ENCODE assay signal across 17 cellular contexts in the genomic region with DNA sequence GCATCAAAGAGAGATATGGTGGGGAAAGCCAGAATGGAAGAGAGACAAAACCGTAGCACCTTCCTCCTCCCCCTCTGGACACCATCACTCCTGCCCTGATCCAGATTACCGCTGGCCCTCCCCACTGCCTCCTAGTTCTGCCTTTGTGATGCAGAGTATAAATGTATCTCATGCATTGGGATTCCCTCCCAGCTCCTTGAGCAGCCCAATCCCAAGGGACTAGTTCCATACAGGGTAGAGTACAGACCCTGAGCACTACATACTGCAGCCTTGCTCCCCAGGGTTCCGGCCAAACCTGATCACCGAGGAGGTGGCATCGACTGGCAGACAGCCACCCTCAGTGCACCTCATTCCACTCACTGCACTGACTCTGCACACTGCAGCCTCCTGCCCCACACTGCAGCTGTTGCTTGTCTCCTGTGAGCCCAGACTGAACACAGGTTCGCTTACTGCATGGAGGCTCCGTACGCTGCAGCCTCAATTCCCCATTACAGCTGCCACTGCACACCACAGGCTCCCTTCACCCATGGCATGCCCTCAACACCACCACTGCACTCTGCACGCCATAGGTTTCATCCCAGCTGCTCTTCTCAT. TPM values are rescaled to one million over a fixed set of nuclear protein-coding genes. Genes with fewer than 3 reads are reported as not detected.
A peak's percentile ranks its signal among the peaks of the same experiment; 100 is the strongest.
DNase-seq lines count a peak whose midpoint lies in the region; ATAC-seq, FAIRE-seq and TF ChIP-seq lines count a peak whose summit lies in the region.
"Had no signal": no experiment of that assay in that cellular context is flagged by ENCODE, and none has a peak within 500 bp of the region (broad histone marks: within the 10 kb centered on the region; RNA-seq: fewer than 3 reads in every experiment).

No MANE protein-coding gene starts in this region.

- POLR2A ChIA-PET in H1 (lab: Charles Lee; ENCODE audit: partially characterized antibody): interaction anchor here (0.8 to 1.4 kb wide), 6 partner anchors 11 to 49 kb away, joined by 3 read pairs; no protein-coding TSS in a partner anchor

- H3K79me1 ChIP-seq in H1 (ENCODE audit: low read depth, low read length): 0 out of 2 replicates have a peak, but pooled peaks cover 3% of the 10 kb centered on the region

- TF ChIP-seq EP300 in H1 (IDR thresholded peaks at IDR 0.05; ENCODE audit: borderline replicate concordance in 1 of 2, low read depth in 2 of 2, low read length in 2 of 2): no peak

- no peak overlapping the region for H3K56ac ChIP-seq in H1 (replicated peaks; ENCODE audit: insufficient read length, low read depth, low read length)

- WGBS in H1 (ENCODE audit: extremely low coverage in 1 of 2, insufficient coverage in 1 of 2, insufficient read length in 1 of 2, insufficient replicate concordance in 2 of 2, low coverage in 1 of 2, low lambda C conversion rate in 2 of 2, missing lambda C conversion rate in 1 of 2), 2 experiments: 67% methylated on average over 9 of the region's 9 CpGs; no CpG with 5 or more reads in 1 of the 2 experiments

- H3K4me3 ChIP-seq in HAP-1 (no peak overlapping the region), H1 (ENCODE audit: extremely low read depth in 1 of 4, insufficient read depth in 2 of 4, low read depth in 3 of 4, low read length in 4 of 4) (no peak overlapping the region), neural progenitor cell (no peak overlapping the region)
- H3K4me3 ChIP-seq: hepatocyte, tibial artery had no signal

- CTCF ChIA-PET in H1 (lab: Charles Lee; ENCODE audit: partially characterized antibody): interaction anchor here (0.6 to 38.4 kb wide), 9 partner anchors 8 to 52 kb away, joined by 3 to 876 read pairs (median 6); a partner anchor contains a TSS

- H3K27me3 Mint-ChIP-seq in T-helper 2 cell treated with Interferon-gamma antibody and Interleukin-4, amounts not matched to agents 5 μg/mL and 100 μg/mL, for 36 hours (ENCODE audit: low read depth): peaks cover 41% of the 10 kb centered on the region
- peaks cover 22% of the 10 kb centered on the region for H3K27me3 Mint-ChIP-seq in neural progenitor cell (ENCODE audit: insufficient read depth, low read depth)

- H4K5ac ChIP-seq in H1 (ENCODE audit: insufficient read length, low read depth, low read length): no peak overlapping the region

- H3K23ac ChIP-seq in H1 (ENCODE audit: insufficient read length): no peak overlapping the region

- H2BK15ac ChIP-seq in H1 (ENCODE audit: low read length): peak overlapping the region; percentile 97

- H3K18ac ChIP-seq in H1 (ENCODE audit: extremely low read depth, low read length): peak overlapping the region; percentile 32; the same call in 1 of the 2 replicates

- no peaks in the 10 kb centered on the region for H3K36me3 Mint-ChIP-seq in T-helper 2 cell treated with Interferon-gamma antibody and Interleukin-4, amounts not matched to agents 5 μg/mL and 100 μg/mL, for 36 hours (ENCODE audit: low read depth)
- H3K36me3 Mint-ChIP-seq in neural progenitor cell: no peaks in the 10 kb centered on the region

- peak overlapping the region; percentile 87; the same call in 1 of the 2 replicates for H2BK5ac ChIP-seq in H1 (ENCODE audit: low read depth, low read length)

- H3K79me2 ChIP-seq in H1 (ENCODE audit: control insufficient read depth in 1 of 2, insufficient read depth in 2 of 2, low read length in 2 of 2) (no peaks in the 10 kb centered on the region), neural progenitor cell (ENCODE audit: low read depth) (peaks cover 15% of the 10 kb centered on the region)

- FAIRE-seq in H1 (lab: Jason Lieb, UNC): no peak
- FAIRE-seq in RCC 7860 (lab: Jason Lieb, UNC): no peak

- peaks cover 22% of the 10 kb centered on the region for H3F3A ChIP-seq in neural progenitor cell (ENCODE audit: low read depth)

- in situ Hi-C loops in HAP-1 (cut with MboI; ENCODE audit: low sequenced_read_pairs): no loop called here

- H3K4ac ChIP-seq in H1 (replicated peaks; ENCODE audit: insufficient read length, low read depth, low read length): no peak overlapping the region

- H4K91ac ChIP-seq in H1 (replicated peaks; ENCODE audit: insufficient read length, low read length): peak overlapping the region; percentile 20

- DNase-seq in T-helper 2 cell treated with Interferon-gamma antibody and Interleukin-4, amounts not matched to agents 5 μg/mL and 100 μg/mL, for 36 hours (ENCODE audit: low spot score): no peak
- no peak for DNase-seq in T-helper 2 cell
- DNase-seq in HAP-1 (ENCODE audit: low spot score in 2 of 2): peak; percentile 79 to 89
- no peak for DNase-seq in H1 (ENCODE audit: low read depth in 1 of 2, low spot score in 2 of 2)
- no peak for DNase-seq in neural progenitor cell (ENCODE audit: low spot score)
- no peak for DNase-seq in NK-92 treated with Interleukin-12 subunit alpha and Interleukin-12 subunit beta, amount 100 ng/mL, for 24 hours (lab: John Stamatoyannopoulos, UW)
- DNase-seq in RCC 7860 (ENCODE audit: low spot score): no peak
- DNase-seq: activated CD4-positive, alpha-beta T cell treated with anti-CD3 and anti-CD28 coated beads, Interleukin-2, amount 50 U/mL, for 1 hour; Caco-2; dermis blood vessel endothelial cell; NCI-H187; Right ventricle myocardium superior; T1000; tibial artery had no signal

- H2BK120ac ChIP-seq in H1 (replicated peaks; ENCODE audit: low read depth, low read length): no peak overlapping the region

- H2BK20ac ChIP-seq in H1 (ENCODE audit: low read length): 0 out of 2 replicates have a peak overlapping the region, but pooled peaks have one; percentile 83

- no peak overlapping the region; the same call in 1 of the 2 replicates for H4K8ac ChIP-seq in H1 (ENCODE audit: extremely low read depth, insufficient read depth, low read length)

- no peaks in the 10 kb centered on the region for H3K9me3 ChIP-seq in HAP-1
- no peaks in the 10 kb centered on the region for H3K9me3 ChIP-seq in H1 (ENCODE audit: insufficient read depth in 2 of 2, low read depth in 1 of 2, low read length in 1 of 2)
- H3K9me3 ChIP-seq in neural progenitor cell (ENCODE audit: low read depth): no peaks in the 10 kb centered on the region
- H3K9me3 ChIP-seq: Caco-2, tibial artery had no signal

- H3K23me2 ChIP-seq in H1 (ENCODE audit: low read depth, low read length): peaks cover 6% of the 10 kb centered on the region; the same call in 1 of the 2 replicates

- peaks cover 23% of the 10 kb centered on the region for H3K4me1 Mint-ChIP-seq in T-helper 2 cell treated with Interferon-gamma antibody and Interleukin-4, amounts not matched to agents 5 μg/mL and 100 μg/mL, for 36 hours (ENCODE audit: low read depth)
- H3K4me1 Mint-ChIP-seq in neural progenitor cell: peaks cover 49% of the 10 kb centered on the region

- no peaks in the 10 kb centered on the region for H3K9me3 Mint-ChIP-seq in T-helper 2 cell treated with Interferon-gamma antibody and Interleukin-4, amounts not matched to agents 5 μg/mL and 100 μg/mL, for 36 hours
- H3K9me3 Mint-ChIP-seq in neural progenitor cell: no peaks in the 10 kb centered on the region

- peak overlapping the region; percentile 68; the same call in 1 of the 2 replicates for H2BK12ac ChIP-seq in H1 (ENCODE audit: low read depth, low read length)

- H3K4me3 Mint-ChIP-seq in T-helper 2 cell treated with Interferon-gamma antibody and Interleukin-4, amounts not matched to agents 5 μg/mL and 100 μg/mL, for 36 hours: peak overlapping the region; percentile 8
- peak overlapping the region; percentile 87 for H3K4me3 Mint-ChIP-seq in neural progenitor cell

- no peak for TF ChIP-seq POLR2A in H1 (IDR thresholded peaks at IDR 0.05; ENCODE audit: control extremely low read depth in 1 of 2, low read depth in 2 of 2, low read length in 2 of 2)

- no peaks in the 10 kb centered on the region for H3K36me3 ChIP-seq in HAP-1 (replicated peaks)
- no peaks in the 10 kb centered on the region for H3K36me3 ChIP-seq in H1 (ENCODE audit: control insufficient read depth in 2 of 4, insufficient read depth in 4 of 4, low read length in 3 of 4)
- no peaks in the 10 kb centered on the region for H3K36me3 ChIP-seq in neural progenitor cell
- H3K36me3 ChIP-seq: tibial artery had no signal

- TF ChIP-seq CTCF in H1 (IDR thresholded peaks at IDR 0.05; ENCODE audit: control extremely low read depth in 1 of 3, insufficient read depth in 1 of 3, low read depth in 1 of 3, low read length in 3 of 3): no peak
- no peak for TF ChIP-seq CTCF in neural progenitor cell (IDR thresholded peaks at IDR 0.05)

- H3K27me3 ChIP-seq in HAP-1 (ENCODE audit: low read depth) (no peaks in the 10 kb centered on the region), H1 (replicated peaks in 1 of 4; ENCODE audit: control insufficient read depth in 3 of 4, extremely low read depth in 1 of 4, insufficient read depth in 3 of 4, low read length in 3 of 4) (peaks cover 0 to 15% (median 10%) of the 10 kb centered on the region in 4 experiments; a peak in 6 of 7 replicates), neural progenitor cell (peaks cover 11% of the 10 kb centered on the region)
- H3K27me3 ChIP-seq: hepatocyte, tibial artery had no signal

- no peak for TF ChIP-seq RAD21 in H1 (IDR thresholded peaks at IDR 0.05 in 1 of 2, conservative IDR thresholded peaks at IDR 0.05 in 1 of 2; ENCODE audit: low read depth in 2 of 2, low read length in 2 of 2)

- no peak overlapping the region for H3K14ac ChIP-seq in H1 (ENCODE audit: insufficient read length)

- H2AK5ac ChIP-seq in H1 (ENCODE audit: low read depth, low read length): peak overlapping the region; percentile 25; the same call in 1 of the 2 replicates

- no peak overlapping the region for H2AFZ ChIP-seq in H1 (ENCODE audit: low read length)
- no peak overlapping the region for H2AFZ ChIP-seq in neural progenitor cell (replicated peaks)
- H2AFZ ChIP-seq: hepatocyte had no signal

- no peak for ATAC-seq in HG03565 (IDR thresholded peaks at IDR 0.05; ENCODE audit: unreplicated experiment)

- H3K4me2 ChIP-seq in H1 (ENCODE audit: insufficient read depth in 1 of 2, low read depth in 2 of 2, low read length in 2 of 2) (peak overlapping the region; percentile 22 to 75; a peak in 3 of 4 replicates), neural progenitor cell (no peak overlapping the region)
- H3K4me2 ChIP-seq: hepatocyte had no signal

- H3K9ac ChIP-seq in H1 (replicated peaks in 1 of 4; ENCODE audit: extremely low read depth in 1 of 4, low read depth in 3 of 4, low read length in 3 of 4) (no peak overlapping the region), neural progenitor cell (no peak overlapping the region)

- no peak overlapping the region for H3K27ac Mint-ChIP-seq in T-helper 2 cell treated with Interferon-gamma antibody and Interleukin-4, amounts not matched to agents 5 μg/mL and 100 μg/mL, for 36 hours
- H3K27ac Mint-ChIP-seq in neural progenitor cell: peak overlapping the region; percentile 27

- H4K20me1 ChIP-seq in H1 (replicated peaks in 1 of 2; ENCODE audit: control insufficient read depth in 1 of 2, insufficient read depth in 2 of 2, low read length in 2 of 2): peaks cover 0 to 9% of the 10 kb centered on the region in 2 experiments
- H4K20me1 ChIP-seq in neural progenitor cell (ENCODE audit: low read depth): peaks cover 7% of the 10 kb centered on the region

- H3K27ac ChIP-seq in H1 (ENCODE audit: low read depth, low read length): no peak overlapping the region
- no peak overlapping the region for H3K27ac ChIP-seq in neural progenitor cell
- H3K27ac ChIP-seq: hepatocyte had no signal

- H3K4me1 ChIP-seq in HAP-1 (peaks cover 30% of the 10 kb centered on the region), H1 (replicated peaks in 1 of 4; ENCODE audit: control insufficient read depth in 3 of 4, insufficient read depth in 4 of 4, low read length in 3 of 4) (peaks cover 21 to 43% (median 30%) of the 10 kb centered on the region in 4 experiments), neural progenitor cell (peaks cover 37% of the 10 kb centered on the region)

RNA-seq across cellular contexts. Expression of a gene that starts 1.8 kb away (rescaled TPM):
- 10.2 and 11.8 TPM in 2 replicates for total RNA-seq in H1 (2021; fragmentation: NEBNext Ultra II Directional; extraction: Animal tissue kit (Norgen Biotek cat#: 25700))
- 6.4 and 8.2 TPM in 2 replicates for polyA plus RNA-seq in H1 (2011; rRNA removed)
- polyA plus RNA-seq in H1 (2011; cell fraction: cytosol; rRNA removed): 7.4 TPM
- polyA plus RNA-seq in H1 (2011; cell fraction: nucleus; rRNA removed): 13.1 TPM
- polyA plus RNA-seq in H1 (2012, experiment 1 of 2): 7.9 to 11.1 TPM (median 10.1 TPM) in 4 replicates
- 7.6 TPM for polyA plus RNA-seq in H1 (2012, experiment 2 of 2)
- 5.0 TPM for polyA plus RNA-seq in H1 (2013, experiment 1 of 2)
- polyA plus RNA-seq in H1 (2013, experiment 2 of 2): 4.5 TPM
- polyA minus RNA-seq in H1 (2011; rRNA and poly(A)+ RNA removed): 8.4 and 11.6 TPM in 2 replicates
- 6.2 TPM for polyA minus RNA-seq in H1 (2011; cell fraction: cytosol; rRNA and poly(A)+ RNA removed)
- 4.3 TPM for polyA minus RNA-seq in H1 (2011; cell fraction: nucleus; rRNA and poly(A)+ RNA removed)
- 14.5 and 20.8 TPM in 2 replicates for total RNA-seq in neural progenitor cell (ENCODE audit: low replicate concordance)

RNA-seq across cellular contexts. Expression of a gene that starts 6.8 kb away (rescaled TPM):
- 81.7 and 90.6 TPM in 2 replicates for total RNA-seq in H1 (2021; fragmentation: NEBNext Ultra II Directional; extraction: Animal tissue kit (Norgen Biotek cat#: 25700))
- polyA plus RNA-seq in H1 (2011; rRNA removed): 92.7 and 120 TPM in 2 replicates
- 91.0 TPM for polyA plus RNA-seq in H1 (2011; cell fraction: cytosol; rRNA removed)
- 355 TPM for polyA plus RNA-seq in H1 (2011; cell fraction: nucleus; rRNA removed)
- 73.6 to 99.4 TPM (median 93.5 TPM) in 4 replicates for polyA plus RNA-seq in H1 (2012, experiment 1 of 2)
- polyA plus RNA-seq in H1 (2012, experiment 2 of 2): 83.6 TPM
- polyA plus RNA-seq in H1 (2013, experiment 1 of 2): 42.8 TPM
- polyA plus RNA-seq in H1 (2013, experiment 2 of 2): 41.6 TPM
- polyA minus RNA-seq in H1 (2011; rRNA and poly(A)+ RNA removed): 126 and 205 TPM in 2 replicates
- 93.1 TPM for polyA minus RNA-seq in H1 (2011; cell fraction: cytosol; rRNA and poly(A)+ RNA removed)
- 141 TPM for polyA minus RNA-seq in H1 (2011; cell fraction: nucleus; rRNA and poly(A)+ RNA removed)
- 64.3 and 109 TPM in 2 replicates for total RNA-seq in neural progenitor cell (ENCODE audit: low replicate concordance)

RNA-seq across cellular contexts. Expression of a gene that starts 39.4 kb away (rescaled TPM):
- 4.3 and 4.6 TPM in 2 replicates for total RNA-seq in H1 (2021; fragmentation: NEBNext Ultra II Directional; extraction: Animal tissue kit (Norgen Biotek cat#: 25700))
- 1.5 and 3.4 TPM in 2 replicates for polyA plus RNA-seq in H1 (2011; rRNA removed)
- polyA plus RNA-seq in H1 (2011; cell fraction: cytosol; rRNA removed): 0.79 TPM
- polyA plus RNA-seq in H1 (2011; cell fraction: nucleus; rRNA removed): 4.7 TPM
- 5.4 to 7.1 TPM (median 6.1 TPM) in 4 replicates for polyA plus RNA-seq in H1 (2012, experiment 1 of 2)
- polyA plus RNA-seq in H1 (2012, experiment 2 of 2): 6.5 TPM
- polyA plus RNA-seq in H1 (2013, experiment 1 of 2): 3.1 TPM
- 3.0 TPM for polyA plus RNA-seq in H1 (2013, experiment 2 of 2)
- 1.4 and 2.9 TPM in 2 replicates for polyA minus RNA-seq in H1 (2011; rRNA and poly(A)+ RNA removed)
- polyA minus RNA-seq in H1 (2011; cell fraction: cytosol; rRNA and poly(A)+ RNA removed): 2.5 TPM
- 2.7 TPM for polyA minus RNA-seq in H1 (2011; cell fraction: nucleus; rRNA and poly(A)+ RNA removed)
- 0.24 and 0.87 TPM in 2 replicates for total RNA-seq in neural progenitor cell (ENCODE audit: low replicate concordance)

RNA-seq across cellular contexts. Expression of a gene that starts 45.7 kb away (rescaled TPM):
- total RNA-seq in H1 (2021; fragmentation: NEBNext Ultra II Directional; extraction: Animal tissue kit (Norgen Biotek cat#: 25700)): not detected in 2 replicates
- polyA plus RNA-seq in H1 (2011; rRNA removed): 0.03 TPM in 1 of 2 replicates, not detected in the other
- 0.06 TPM for polyA plus RNA-seq in H1 (2011; cell fraction: cytosol; rRNA removed)
- polyA plus RNA-seq in H1 (2011; cell fraction: nucleus; rRNA removed): not detected
- polyA plus RNA-seq in H1 (2012, experiment 1 of 2): not detected in 4 replicates
- not detected for polyA plus RNA-seq in H1 (2012, experiment 2 of 2)
- polyA plus RNA-seq in H1 (2013, experiment 1 of 2): not detected
- not detected for polyA plus RNA-seq in H1 (2013, experiment 2 of 2)
- not detected in 2 replicates for polyA minus RNA-seq in H1 (2011; rRNA and poly(A)+ RNA removed)
- not detected for polyA minus RNA-seq in H1 (2011; cell fraction: cytosol; rRNA and poly(A)+ RNA removed)
- not detected for polyA minus RNA-seq in H1 (2011; cell fraction: nucleus; rRNA and poly(A)+ RNA removed)
- total RNA-seq in neural progenitor cell (ENCODE audit: low replicate concordance): not detected in 2 replicates
- total RNA-seq: Caco-2, hepatocyte, renal cortical epithelial cell, Right ventricle myocardium superior had no signal

Comparison
In these comparisons a context has a peak if more than half of its experiments do, and no peak if none do; other contexts are left out.
1. DNase-seq: peak in HAP-1 (2 of 2); none in T-helper 2 cell treated with Interferon-gamma antibody and Interleukin-4, amounts not matched to agents 5 μg/mL and 100 μg/mL, for 36 hours (single experiment), T-helper 2 cell (0 of 5), H1 (0 of 2), neural progenitor cell (single experiment), NK-92 treated with Interleukin-12 subunit alpha and Interleukin-12 subunit beta, amount 100 ng/mL, for 24 hours (single experiment) and RCC 7860 (single experiment).